ENCODE assay signal across 8 cellular contexts in genomic region chr19:49930483-49931011, GRCh38. TPM values are rescaled to one million over a fixed set of nuclear protein-coding genes. Genes with fewer than 3 reads are reported as not detected.
DNase-seq lines count a peak whose midpoint lies in the region; ATAC-seq and TF ChIP-seq lines count a peak whose summit lies in the region.

No MANE protein-coding gene starts in this region.

- POLR2A ChIA-PET in MCF 10A (lab: Yijun Ruan, JAX): interaction anchor here (0.6 to 4.1 kb wide), 4 partner anchors 54 to 457 kb away, joined by 3 to 35 read pairs (median 16); partner anchors contain the start of genes AKT1S1, FLT3LG, PNKP and TBC1D17

- no peaks in the 10 kb centered on the region for H3K27me3 ChIP-seq in mammary epithelial cell (ENCODE audit: insufficient read depth, low read length)
- no peaks in the 10 kb centered on the region for H3K27me3 ChIP-seq in adipocyte (replicated peaks; ENCODE audit: control insufficient read depth, insufficient read depth, low read length)
- no peaks in the 10 kb centered on the region for H3K27me3 ChIP-seq in uterus

- no peaks in the 10 kb centered on the region for H4K20me1 ChIP-seq in mammary epithelial cell (ENCODE audit: insufficient read depth, low read length)

- BruUV-seq in MCF 10A (replicated peaks; lab: Mats Ljungman, UMichigan): no TSS peak
- BruUV-seq in mammary epithelial cell (replicated peaks; lab: Mats Ljungman, UMichigan): no TSS peak

- peak overlapping the region; percentile 85 for H3K4me3 Mint-ChIP-seq in MCF 10A (ENCODE audit: unreplicated experiment)

- no peak for DNase-seq in MCF 10A (ENCODE audit: unreplicated experiment)
- no peak for DNase-seq in mammary epithelial cell
- peak; percentile 24 for DNase-seq in adipocyte (ENCODE audit: low read depth)
- peak; percentile 22 for DNase-seq in left kidney (ENCODE audit: low read depth, low spot score)
- DNase-seq in uterus: peak; percentile 50 to 57
- no peak for DNase-seq in DMS153 treated with DMSO at 0.1 percent for 48 hours (lab: John Stamatoyannopoulos, UW; ENCODE audit: unreplicated experiment)

- peaks cover 65% of the 10 kb centered on the region for H3K36me3 Mint-ChIP-seq in MCF 10A (ENCODE audit: insufficient read depth, unreplicated experiment)

- H3K4me2 ChIP-seq in mammary epithelial cell (ENCODE audit: insufficient read depth, low read depth, low read length): no peak overlapping the region

- WGBS in mammary epithelial cell (ENCODE audit: low coverage, missing lambda C conversion rate): 60% methylated on average over 12 of the region's 15 CpGs

- H3K27ac ChIP-seq in mammary epithelial cell (ENCODE audit: insufficient read depth, low read depth, low read length) (no peak overlapping the region), uterus (peak overlapping the region; percentile 90 to 92)

- H3K9me3 ChIP-seq in mammary epithelial cell (replicated peaks; ENCODE audit: insufficient read depth, low read length) (no peaks in the 10 kb centered on the region), adipocyte (ENCODE audit: control insufficient read depth, low read length) (no peaks in the 10 kb centered on the region), uterus (no peaks in the 10 kb centered on the region)

- no peak overlapping the region for H3K9ac ChIP-seq in mammary epithelial cell (ENCODE audit: insufficient read depth, low read length)
- H3K9ac ChIP-seq in adipocyte (ENCODE audit: low read length): peak overlapping the region; percentile 46

- dilution Hi-C loops in mammary epithelial cell (cut with HindIII; ENCODE audit: low sequenced_read_pairs): no loop called here

- H3K9me3 Mint-ChIP-seq in MCF 10A (ENCODE audit: unreplicated experiment): no peaks in the 10 kb centered on the region

- no peak overlapping the region for H2AFZ ChIP-seq in mammary epithelial cell (ENCODE audit: low read depth, low read length)

- CTCF ChIA-PET in MCF 10A (lab: Yijun Ruan, JAX) (interaction anchor here (2.4 kb wide), 1 partner anchor 205 kb away, joined by 10 read pairs; no protein-coding TSS in a partner anchor), mammary epithelial cell (lab: Charles Lee; ENCODE audit: low non-redundant PET) (no interaction called here)

- H3K27ac Mint-ChIP-seq in MCF 10A (ENCODE audit: low read depth, unreplicated experiment): no peak overlapping the region

- H3K27me3 Mint-ChIP-seq in MCF 10A (ENCODE audit: insufficient read depth, unreplicated experiment): no peaks in the 10 kb centered on the region

- no peak for TF ChIP-seq POLR2A in uterus (IDR thresholded peaks at IDR 0.05)

- H3K4me1 ChIP-seq in mammary epithelial cell (ENCODE audit: insufficient read depth, low read length) (peaks cover 8% of the 10 kb centered on the region), adipocyte (ENCODE audit: control insufficient read depth, insufficient read depth, low read length) (peaks cover 12% of the 10 kb centered on the region), uterus (no peaks in the 10 kb centered on the region)

- TF ChIP-seq CTCF in MCF 10A (IDR thresholded peaks at IDR 0.05; ENCODE audit: unreplicated experiment) (no peak), mammary epithelial cell (conservative IDR thresholded peaks at IDR 0.05 in 1 of 2, IDR thresholded peaks at IDR 0.05 in 1 of 2; ENCODE audit: extremely low read depth in 1 of 2, insufficient read depth in 1 of 2, low read depth in 1 of 2, low read length in 2 of 2) (no peak), uterus (IDR thresholded peaks at IDR 0.05) (no peak)

- H3K79me2 ChIP-seq in mammary epithelial cell (ENCODE audit: insufficient read depth, low read length): peaks cover 34% of the 10 kb centered on the region

- ATAC-seq in activated CD4-positive, CD25-positive, alpha-beta regulatory T cell treated with anti-CD3 and anti-CD28 coated beads, Interleukin-2, amount 50 U/mL, for 24 hours: no peak
- ATAC-seq in HG02885 (IDR thresholded peaks at IDR 0.05; ENCODE audit: poor library complexity, unreplicated experiment): no peak

- H3K36me3 ChIP-seq in mammary epithelial cell (ENCODE audit: insufficient read depth, low read length) (peaks cover 3% of the 10 kb centered on the region), adipocyte (ENCODE audit: control insufficient read depth, insufficient read depth, low read length, severe bottlenecking) (peaks cover 31% of the 10 kb centered on the region), uterus (no peaks in the 10 kb centered on the region)

- H3K4me3 ChIP-seq in mammary epithelial cell (replicated peaks in 1 of 3; ENCODE audit: insufficient read depth in 1 of 3, low read depth in 2 of 3, low read length in 3 of 3) (no peak overlapping the region), adipocyte (ENCODE audit: low read length) (peak overlapping the region; percentile 97), uterus (no peak overlapping the region)

- peaks cover 16% of the 10 kb centered on the region for H3K4me1 Mint-ChIP-seq in MCF 10A (ENCODE audit: insufficient read depth, unreplicated experiment)

- intact Hi-C loops in MCF 10A (cut with micrococcal nuclease): no loop called here
- intact Hi-C loops in mammary epithelial cell (cut with micrococcal nuclease): no loop called here
- intact Hi-C loops in uterus (cut with DNase I; ENCODE audit: low total_unique reads): loop anchor here (10.0 kb wide), 1 partner anchor 54 kb away; no protein-coding TSS in a partner anchor

- in situ Hi-C loops in mammary epithelial cell (cut with MboI; ENCODE audit: low sequenced_read_pairs in 2 of 2): loop anchor here (25.0 kb wide), 1 partner anchor 207 kb away; no protein-coding TSS in a partner anchor

RNA-seq across cellular contexts. Expression of gene NUP62, which starts 1.2 kb away (rescaled TPM):
- 42.0 and 44.9 TPM in 2 replicates for total RNA-seq in MCF 10A (2022)
- 10 to 100 TPM; 24.8 to 51.2 TPM for total RNA-seq in mammary epithelial cell
- polyA plus RNA-seq in mammary epithelial cell: 19.2 TPM
- polyA minus RNA-seq in mammary epithelial cell: 30.5 TPM
- total RNA-seq in uterus: 10 to 100 TPM; 12.1 to 40.4 (median 24.6) TPM

RNA-seq across cellular contexts. Expression of gene ATF5, which starts 1.5 kb away (rescaled TPM):
- 23.7 and 24.5 TPM in 2 replicates for total RNA-seq in MCF 10A (2022)
- 10 to 100 TPM in 1 of 2 donors, 1 to 10 TPM in 1; 7.3 to 20.3 TPM for total RNA-seq in mammary epithelial cell
- 9.0 TPM for polyA plus RNA-seq in mammary epithelial cell
- polyA minus RNA-seq in mammary epithelial cell: 5.5 TPM
- 10 to 100 TPM in 1 of 4 donors, 1 to 10 TPM in 2, not detected in 1; 2.1 to 10.0 (median 3.6) TPM for total RNA-seq in uterus

RNA-seq across cellular contexts. Expression of gene SIGLEC11, which starts 30.4 kb away (rescaled TPM):
- not detected in 2 replicates for total RNA-seq in MCF 10A (2022)
- total RNA-seq in mammary epithelial cell: not detected
- not detected for polyA plus RNA-seq in mammary epithelial cell
- polyA minus RNA-seq in mammary epithelial cell: not detected
- total RNA-seq in uterus: 1 to 10 TPM in 2 of 4 donors, not detected in 2; 1.2 to 3.9 TPM

RNA-seq across cellular contexts. Expression of gene IL4I1, which starts 33.9 kb away (rescaled TPM):
- total RNA-seq in MCF 10A (2022): 0.37 TPM in 1 of 2 replicates, not detected in the other
- not detected for total RNA-seq in mammary epithelial cell
- 0.12 TPM for polyA plus RNA-seq in mammary epithelial cell
- polyA minus RNA-seq in mammary epithelial cell: not detected
- total RNA-seq in uterus: 1 to 10 TPM in 1 of 4 donors, under 1 TPM in 1, not detected in 2; 0.82 to 1.2 TPM

RNA-seq across cellular contexts. Expression of gene TBC1D17, which starts 53.0 kb away (rescaled TPM):
- total RNA-seq in MCF 10A (2022): 25.2 and 25.5 TPM in 2 replicates
- total RNA-seq in mammary epithelial cell: 10 to 100 TPM; 13.0 to 32.0 TPM
- polyA plus RNA-seq in mammary epithelial cell: 23.1 TPM
- 31.2 TPM for polyA minus RNA-seq in mammary epithelial cell
- 10 to 100 TPM in 3 of 4 donors, 1 to 10 TPM in 1; 9.1 to 44.1 (median 12.5) TPM for total RNA-seq in uterus

Comparison
In these comparisons a context has a peak if more than half of its experiments do, and no peak if none do; other contexts are left out.
1. DNase-seq: peak in adipocyte (single experiment), left kidney (single experiment) and uterus (2 of 2); none in MCF 10A (single experiment), mammary epithelial cell (single experiment) and DMS153 treated with DMSO at 0.1 percent for 48 hours (single experiment).